ENCODE assay signal across 8 cellular contexts in the genomic region with DNA sequence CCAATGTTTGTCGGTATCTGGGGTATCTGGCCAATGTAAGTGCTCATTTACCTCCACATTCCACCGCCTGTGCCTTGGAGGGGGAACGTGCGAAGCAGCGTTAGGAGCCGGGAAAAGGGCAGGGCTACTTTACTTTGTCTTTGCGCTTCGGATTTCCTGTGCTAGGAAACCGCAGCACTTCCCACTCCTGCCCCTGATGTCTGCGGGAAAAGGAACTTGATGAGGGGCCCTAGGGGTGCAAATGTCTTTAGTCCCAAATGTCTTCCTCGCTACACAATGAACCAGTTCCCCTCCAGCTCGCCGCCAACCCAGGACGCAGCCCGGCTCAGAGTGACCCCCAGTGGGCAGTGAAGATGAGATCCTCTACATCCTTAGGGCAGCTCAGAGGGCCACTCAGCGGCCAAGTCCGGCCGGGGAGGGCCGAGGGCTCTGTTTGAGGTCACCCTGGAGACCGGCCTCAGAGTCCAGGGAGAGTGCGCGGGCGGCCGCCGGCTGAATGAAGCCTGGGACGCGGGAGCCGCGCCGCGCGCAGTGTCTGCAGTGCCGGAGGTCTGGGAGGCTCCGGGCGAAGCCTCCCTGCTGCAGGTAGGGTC. TPM values are rescaled to one million over a fixed set of nuclear protein-coding genes. Genes with fewer than 3 reads are reported as not detected.
A peak's percentile ranks its signal among the peaks of the same experiment; 100 is the strongest.
DNase-seq lines count a peak whose midpoint lies in the region; ATAC-seq and TF ChIP-seq lines count a peak whose summit lies in the region.
"Had no signal": no experiment of that assay in that cellular context is flagged by ENCODE, and none has a peak within 500 bp of the region (broad histone marks: within the 10 kb centered on the region; RNA-seq: fewer than 3 reads in every experiment).

A gene with protein sequence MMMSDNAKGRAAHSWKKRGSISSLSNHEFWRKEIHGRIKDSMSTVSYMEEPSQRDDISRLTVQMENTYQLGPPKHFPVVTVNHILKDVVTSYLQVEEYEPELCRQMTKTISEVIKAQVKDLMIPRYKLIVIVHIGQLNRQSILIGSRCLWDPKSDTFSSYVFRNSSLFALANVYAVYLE (plus strand): TSS at position 460 of the 593 bp plus-strand sequence. CDS start 2,200 bp downstream, outside the sequence.

- 8% methylated on average over 30 of the region's 35 CpGs for WGBS in mesenchymal stem cell

- H2AK5ac ChIP-seq in mesenchymal stem cell (ENCODE audit: low read length, severe bottlenecking) = no peak within 1 kb of the TSS

- H3K4me3 ChIP-seq in RWPE2 (ENCODE audit: severe bottlenecking) = no peak within 1 kb of the TSS
- peak within 1 kb of the TSS; percentile 51 to 75 for H3K4me3 ChIP-seq in mesenchymal stem cell (ENCODE audit: insufficient read depth in 1 of 2, low read depth in 1 of 2, low read length in 2 of 2)
- H3K4me3 ChIP-seq in thoracic aorta = peak within 1 kb of the TSS; percentile 80
- H3K4me3 ChIP-seq: SJSA1 had no signal

- peak within 1 kb of the TSS; percentile 42 to 74 for H2BK12ac ChIP-seq in mesenchymal stem cell (ENCODE audit: low read length in 2 of 2)

- H3K9me3 ChIP-seq in RWPE2 (ENCODE audit: severe bottlenecking) (no peaks in the 10 kb centered on the region), mesenchymal stem cell (ENCODE audit: control insufficient read depth, low read length) (no peaks in the 10 kb centered on the region), thoracic aorta (no peaks in the 10 kb centered on the region)
- H3K9me3 ChIP-seq: SJSA1 had no signal

- H3K27ac ChIP-seq in RWPE2 (ENCODE audit: poor library complexity, severe bottlenecking) (no peak within 1 kb of the TSS), mesenchymal stem cell (ENCODE audit: low read length, poor library complexity, severe bottlenecking) (no peak within 1 kb of the TSS), thoracic aorta (peak within 1 kb of the TSS; percentile 0 to 33)
- H3K27ac ChIP-seq: SJSA1 had no signal

- DNase-seq in RWPE2 (ENCODE audit: low spot score) (no peak), epidermal melanocyte (ENCODE audit: insufficient read length, low spot score) (peak; percentile 19), mesenchymal stem cell (peak; percentile 75), thoracic aorta (ENCODE audit: low spot score) (peak; percentile 19)

- peak; percentile 51 for ATAC-seq in GM19397 (IDR thresholded peaks at IDR 0.05; ENCODE audit: unreplicated experiment)
- peak; percentile 62 for ATAC-seq in RWPE2 (ENCODE audit: low read depth)
- ATAC-seq in thoracic aorta (ENCODE audit: insufficient number of reproducible peaks, low FRiP score, low read depth) = no peak
- no peak for ATAC-seq in GM18858 (IDR thresholded peaks at IDR 0.05; ENCODE audit: unreplicated experiment)
- ATAC-seq in GM21786 (IDR thresholded peaks at IDR 0.05; ENCODE audit: unreplicated experiment) = no peak

- H2BK5ac ChIP-seq in mesenchymal stem cell (ENCODE audit: low read depth, low read length, poor library complexity, severe bottlenecking) = peak within 1 kb of the TSS; percentile 3

- H3K4me1 ChIP-seq in RWPE2 (ENCODE audit: insufficient read depth, poor library complexity, severe bottlenecking) (no peaks in the 10 kb centered on the region), mesenchymal stem cell (ENCODE audit: control insufficient read depth, insufficient read depth, low read depth, low read length) (peaks cover 12% of the 10 kb centered on the region), thoracic aorta (ENCODE audit: control insufficient read depth in 1 of 2, low read depth in 2 of 2) (peaks cover 5 to 7% of the 10 kb centered on the region in 2 donors)

- peak within 1 kb of the TSS; percentile 19 to 55 for H3K18ac ChIP-seq in mesenchymal stem cell (ENCODE audit: low read depth in 1 of 2, low read length in 2 of 2)

- H3K14ac ChIP-seq in mesenchymal stem cell (ENCODE audit: low read length in 2 of 2) = peak within 1 kb of the TSS in 1 of 2 experiments; percentile 98

- H3K27me3 ChIP-seq in RWPE2 (ENCODE audit: insufficient read depth, poor library complexity, severe bottlenecking) (no peaks in the 10 kb centered on the region), mesenchymal stem cell (ENCODE audit: control insufficient read depth in 1 of 2, insufficient read depth in 1 of 2, low read length in 2 of 2) (no peaks in the 10 kb centered on the region), thoracic aorta (replicated peaks; ENCODE audit: insufficient read depth) (no peaks in the 10 kb centered on the region)
- H3K27me3 ChIP-seq: SJSA1 had no signal

- H3K36me3 ChIP-seq in RWPE2 (ENCODE audit: low read depth) (no peaks in the 10 kb centered on the region), mesenchymal stem cell (ENCODE audit: control insufficient read depth in 1 of 2, insufficient read depth in 2 of 2, low read depth in 1 of 2, low read length in 2 of 2) (no peaks in the 10 kb centered on the region), thoracic aorta (no peaks in the 10 kb centered on the region)
- H3K36me3 ChIP-seq: SJSA1 had no signal

- no peak within 1 kb of the TSS for H2BK15ac ChIP-seq in mesenchymal stem cell (ENCODE audit: low read depth, poor library complexity, severe bottlenecking)

- H2BK120ac ChIP-seq in mesenchymal stem cell (ENCODE audit: low read depth, low read length) = peak within 1 kb of the TSS; percentile 73

- H3K4me2 ChIP-seq in mesenchymal stem cell (ENCODE audit: low read length, poor library complexity, severe bottlenecking) = peak within 1 kb of the TSS; percentile 99

- peak within 1 kb of the TSS; percentile 81 for H3K9ac ChIP-seq in mesenchymal stem cell (ENCODE audit: low read length)

- H2AFZ ChIP-seq in mesenchymal stem cell (ENCODE audit: low read depth, low read length) = peak within 1 kb of the TSS; percentile 67

- H4K8ac ChIP-seq in mesenchymal stem cell (ENCODE audit: low read length) = peak within 1 kb of the TSS; percentile 78

- peak within 1 kb of the TSS; percentile 67 for H4K91ac ChIP-seq in mesenchymal stem cell (ENCODE audit: low read length)

- TF ChIP-seq CTCF in RWPE2 (IDR thresholded peaks at IDR 0.05; ENCODE audit: poor library complexity, severe bottlenecking) (peak; percentile 30), thoracic aorta (IDR thresholded peaks at IDR 0.05) (peak; percentile 13)

- peak within 1 kb of the TSS in 1 of 2 experiments; percentile 94 for H3K23ac ChIP-seq in mesenchymal stem cell (ENCODE audit: low read length in 2 of 2)

- peak within 1 kb of the TSS; percentile 13 to 43 for H3K4ac ChIP-seq in mesenchymal stem cell (ENCODE audit: low read depth in 1 of 2, low read length in 2 of 2)

- H3K79me1 ChIP-seq in mesenchymal stem cell (replicated peaks; ENCODE audit: low read length, poor library complexity, severe bottlenecking) = no peaks in the 10 kb centered on the region

RNA-seq across cellular contexts. Expression of the gene that starts here (rescaled TPM):
- 3.1 TPM for polyA plus RNA-seq in mesenchymal stem cell (2013, experiment 1 of 2)
- polyA plus RNA-seq in mesenchymal stem cell (2013, experiment 2 of 2) = 3.0 TPM
- total RNA-seq in thoracic aorta = 1 to 10 TPM; 2.7 to 2.8 TPM
- total RNA-seq: SJSA1 had no signal

Comparison
In these comparisons a context has a peak if more than half of its experiments do, and no peak if none do; other contexts are left out.
1. ATAC-seq: peak in GM19397 (single experiment) and RWPE2 (single experiment); none in thoracic aorta (single experiment), GM18858 (single experiment) and GM21786 (single experiment).
2. H3K27ac ChIP-seq: peak in thoracic aorta (2 of 2); none in RWPE2 (single experiment) and mesenchymal stem cell (single experiment).